Comparison of ENCODE assay signal across 8 cellular contexts in genomic region chr14:22391908-22392307, GRCh38.
A peak's percentile ranks its signal among the peaks of the same experiment; 100 is the strongest.
DNase-seq lines count a peak whose midpoint lies in the region; ATAC-seq, FAIRE-seq and TF ChIP-seq lines count a peak whose summit lies in the region.

No MANE protein-coding gene starts in this region.

- H3K4me1 ChIP-seq in BLaER1 (peaks cover 64% of the 10 kb centered on the region), GM12878 (ENCODE audit: control insufficient read depth, insufficient read depth, low read length) (peaks cover 37% of the 10 kb centered on the region), iPS DF 6.9 (ENCODE audit: control insufficient read depth, insufficient read depth, low read length) (0 out of 2 replicates have a peak, but pooled peaks cover 1% of the 10 kb centered on the region), small intestine (ENCODE audit: control insufficient read depth in 2 of 2, insufficient read depth in 1 of 2, low read depth in 1 of 2, low read length in 1 of 2) (no peaks in the 10 kb centered on the region)

- TF ChIP-seq RAD21 in GM12878 (IDR thresholded peaks at IDR 0.05; ENCODE audit: insufficient read depth, low read depth, low read length), result peak; percentile 100

- DNase-seq in GM20000 (ENCODE audit: low spot score) (peak; percentile 68), NCI-H2196 treated with DMSO at 0.1 percent for 48 hours (lab: John Stamatoyannopoulos, UW; ENCODE audit: unreplicated experiment) (peak; percentile 8), GM12878 (ENCODE audit: low read depth, low spot score) (peak; percentile 68), iPS DF 6.9 (ENCODE audit: low read depth, low spot score) (peak; percentile 52), small intestine (peak; percentile 35), NCI-H345 (lab: John Stamatoyannopoulos, UW) (no peak), mesenteric fat pad (ENCODE audit: low spot score) (no peak)

- H3K27ac ChIP-seq in BLaER1 (no peak overlapping the region), GM12878 (ENCODE audit: control insufficient read depth, insufficient read depth) (peak overlapping the region; percentile 59), iPS DF 6.9 (ENCODE audit: low read length) (no peak overlapping the region), small intestine (ENCODE audit: low read depth in 1 of 2, low read length in 1 of 2) (no peak overlapping the region)

- no TSS peak for BruUV-seq in GM12878 (replicated peaks; lab: Mats Ljungman, UMichigan)

- intact Hi-C loops in GM12878 (cut with micrococcal nuclease; ENCODE audit: unreplicated experiment), result loop anchor here (1.0 to 2.0 kb wide), 4 partner anchors 41 to 178 kb away; no protein-coding TSS in a partner anchor

- peak overlapping the region; percentile 88 for H2AFZ ChIP-seq in GM12878 (ENCODE audit: control insufficient read depth, low read depth, low read length)

- H3K27me3 ChIP-seq in BLaER1, result 0 out of 2 replicates have a peak, but pooled peaks cover 7% of the 10 kb centered on the region
- H3K27me3 ChIP-seq in GM12878 (replicated peaks in 1 of 2; ENCODE audit: control insufficient read depth in 2 of 2, insufficient read depth in 2 of 2, low read length in 1 of 2), result no peaks in the 10 kb centered on the region
- no peaks in the 10 kb centered on the region for H3K27me3 ChIP-seq in iPS DF 6.9 (ENCODE audit: control insufficient read depth, insufficient read depth, low read length)
- H3K27me3 ChIP-seq in small intestine (ENCODE audit: control insufficient read depth in 2 of 2, insufficient read depth in 2 of 2, low read length in 2 of 2), result no peaks in the 10 kb centered on the region

- H3K4me2 ChIP-seq in BLaER1 (peak overlapping the region; percentile 57), GM12878 (ENCODE audit: control insufficient read depth, insufficient read depth) (peak overlapping the region; percentile 75; the same call in 1 of the 2 replicates)

- no peaks in the 10 kb centered on the region for H3K79me2 ChIP-seq in GM12878 (ENCODE audit: control insufficient read depth, insufficient read depth, low read length)

- peak; percentile 86 for FAIRE-seq in GM12878 (lab: Jason Lieb, UNC)
- FAIRE-seq in small intestine (lab: Jason Lieb, UNC), result no peak

- no peak for TF ChIP-seq POLR2A in GM12878 (IDR thresholded peaks at IDR 0.05; ENCODE audit: low read depth, low read length)

- no peaks in the 10 kb centered on the region for H3K36me3 ChIP-seq in BLaER1
- H3K36me3 ChIP-seq in GM12878 (ENCODE audit: control insufficient read depth in 2 of 2, insufficient read depth in 2 of 2, low read length in 1 of 2), result no peaks in the 10 kb centered on the region
- no peaks in the 10 kb centered on the region for H3K36me3 ChIP-seq in iPS DF 6.9 (ENCODE audit: control insufficient read depth, insufficient read depth, low read length)
- no peaks in the 10 kb centered on the region for H3K36me3 ChIP-seq in small intestine (ENCODE audit: control insufficient read depth in 2 of 2, insufficient read depth in 2 of 2, low read length in 2 of 2)

- SMC1A ChIA-PET in GM12878 (lab: Charles Lee; ENCODE audit: uncharacterized antibody, unreplicated experiment), result interaction anchor here (0.6 to 22.6 kb wide), 20 partner anchors 9 to 262 kb away, joined by 3 to 912 read pairs (median 5); no protein-coding TSS in a partner anchor

- in situ Hi-C loops in GM12878 (cut with MboI), result loop anchor here (5.0 kb wide), 2 partner anchors 80 to 175 kb away; no protein-coding TSS in a partner anchor

- TF ChIP-seq CTCF in GM20000 (IDR thresholded peaks at IDR 0.05; ENCODE audit: extremely low read depth, missing control alignments) (peak; percentile 47), GM12878 (IDR thresholded peaks at IDR 0.05 in 2 of 3, conservative IDR thresholded peaks at IDR 0.05 in 1 of 3; ENCODE audit: control insufficient read depth in 2 of 3, extremely low read depth in 1 of 3, insufficient read depth in 1 of 3, low read depth in 3 of 3, low read length in 3 of 3) (peak; percentile 62 to 87 (median 75))

- TF ChIP-seq EP300 in GM12878 (IDR thresholded peaks at IDR 0.05; ENCODE audit: borderline replicate concordance in 1 of 2, control insufficient read depth in 1 of 2, low read depth in 2 of 2, low read length in 2 of 2), result no peak

- H3K9ac ChIP-seq in BLaER1, result no peak overlapping the region
- H3K9ac ChIP-seq in GM12878 (ENCODE audit: control insufficient read depth, insufficient read depth, low read length), result peak overlapping the region; percentile 36

- H4K20me1 ChIP-seq in BLaER1 (no peaks in the 10 kb centered on the region), GM12878 (ENCODE audit: control insufficient read depth, insufficient read depth) (no peaks in the 10 kb centered on the region)

- ATAC-seq in GM12878, result peak; percentile 73

- H3K4me3 ChIP-seq in BLaER1 (no peak overlapping the region), GM12878 (no peak overlapping the region), iPS DF 6.9 (ENCODE audit: low read length) (no peak overlapping the region), small intestine (ENCODE audit: low read depth in 1 of 2, low read length in 2 of 2) (no peak overlapping the region)

- H3K9me3 ChIP-seq in BLaER1 (no peaks in the 10 kb centered on the region), GM12878 (replicated peaks; ENCODE audit: control insufficient read depth, insufficient read depth, low read length) (no peaks in the 10 kb centered on the region), iPS DF 6.9 (ENCODE audit: control insufficient read depth, insufficient read depth, low read length) (no peaks in the 10 kb centered on the region), small intestine (ENCODE audit: control insufficient read depth, low read depth) (no peaks in the 10 kb centered on the region)

- RAD21 ChIA-PET in GM12878 (lab: Charles Lee; ENCODE audit: unreplicated experiment), result interaction anchor here (1.0 to 6.6 kb wide), 10 partner anchors 68 to 207 kb away, joined by 3 to 190 read pairs (median 9); no protein-coding TSS in a partner anchor

- CTCF ChIA-PET in GM12878 (lab: Yijun Ruan, JAX), result interaction anchor here (0.6 to 9.8 kb wide), 18 partner anchors 11 to 677 kb away, joined by 3 to 411 read pairs (median 24); no protein-coding TSS in a partner anchor

- WGBS in GM12878 (ENCODE audit: insufficient coverage, insufficient replicate concordance, low lambda C conversion rate, missing lambda C conversion rate), result 13% methylated on average over 6 of the region's 6 CpGs
- no CpG with 5 or more reads among the region's 6 CpGs for WGBS in iPS DF 6.9 (ENCODE audit: insufficient coverage, insufficient read length)
- WGBS in small intestine, 3 donors, result 45 to 51% (median 51%) methylated on average over 6 of the region's 6 CpGs

- POLR2A ChIA-PET in GM12878 (lab: Charles Lee), result interaction anchor here (5.6 kb wide), 1 partner anchor 80 kb away, joined by 39 read pairs; no protein-coding TSS in a partner anchor

TF ChIP-seq in GM12878, 131 proteins besides CTCF, POLR2A, EP300 and RAD21 (continues in another document):
- TF ChIP-seq EED (IDR thresholded peaks at IDR 0.05; ENCODE audit: low read depth) (peak; percentile 69), FOXM1 (IDR thresholded peaks at IDR 0.05; ENCODE audit: low read depth, low read length) (peak; percentile 77), RCOR1 (conservative IDR thresholded peaks at IDR 0.05; ENCODE audit: low read depth, low read length) (no peak), NBN (IDR thresholded peaks at IDR 0.05) (peak; percentile 64), CREB1 (IDR thresholded peaks at IDR 0.05; ENCODE audit: low read depth) (0 out of 2 replicates have a peak, but pooled peaks have one; percentile 27), MXI1 (IDR thresholded peaks at IDR 0.05; ENCODE audit: low read depth, low read length) (no peak), YY1 (IDR thresholded peaks at IDR 0.05; ENCODE audit: low read depth, low read length) (peak; percentile 93), USF2 (IDR thresholded peaks at IDR 0.05; ENCODE audit: borderline replicate concordance, low read depth, low read length) (no peak), IRF4 (IDR thresholded peaks at IDR 0.05; ENCODE audit: low read depth, low read length) (peak; percentile 66), MLLT1 (IDR thresholded peaks at IDR 0.05) (peak; percentile 51; the same call in 1 of the 2 replicates), PKNOX1 (IDR thresholded peaks at IDR 0.05) (peak; percentile 51), IKZF2 (IDR thresholded peaks at IDR 0.05) (0 out of 4 replicates have a peak, but pooled peaks of 1 of the 2 experiments have one; percentile 26), SMC3 (IDR thresholded peaks at IDR 0.05; ENCODE audit: borderline replicate concordance, low read length) (peak; percentile 96), RUNX3 (IDR thresholded peaks at IDR 0.05; ENCODE audit: low read length) (peak; percentile 40; the same call in 1 of the 2 replicates)

Comparison
In these comparisons a context has a peak if more than half of its experiments do, and no peak if none do; other contexts are left out.
1. DNase-seq: peak in GM20000 (single experiment), NCI-H2196 treated with DMSO at 0.1 percent for 48 hours (single experiment), GM12878 (single experiment), iPS DF 6.9 (single experiment) and small intestine (single experiment); none in NCI-H345 (single experiment) and mesenteric fat pad (single experiment).